Comparison of ENCODE assay signal across 17 cellular contexts in genomic region chr17:47906443-47906842, GRCh38. TPM values are rescaled to one million over a fixed set of nuclear protein-coding genes. Genes with fewer than 3 reads are reported as not detected.
DNase-seq lines count a peak whose midpoint lies in the region; ATAC-seq and TF ChIP-seq lines count a peak whose summit lies in the region.
"Had no signal": no experiment of that assay in that cellular context is flagged by ENCODE, and none has a peak within 500 bp of the region (broad histone marks: within the 10 kb centered on the region; RNA-seq: fewer than 3 reads in every experiment).

No MANE protein-coding gene starts in this region.

- POLR2A ChIA-PET in CD4-positive, alpha-beta memory T cell (lab: Charles Lee; ENCODE audit: partially characterized antibody) = no interaction called here

- ATAC-seq in lower lobe of right lung (peak in 1 of 2 donors; percentile 52), GM18858 (IDR thresholded peaks at IDR 0.05; ENCODE audit: unreplicated experiment) (no peak), GM18505 (IDR thresholded peaks at IDR 0.05; ENCODE audit: unreplicated experiment) (no peak)
- ATAC-seq: activated CD8-positive, alpha-beta T cell treated with anti-CD3 and anti-CD28 coated beads for 36 hours; T-cell had no signal

- intact Hi-C loops in CD4-positive, alpha-beta memory T cell (cut with micrococcal nuclease) = no loop called here
- intact Hi-C loops in lower lobe of right lung (cut with DNase I) = no loop called here

- no peak overlapping the region for H3K4me3 ChIP-seq in CD4-positive, alpha-beta memory T cell (ENCODE audit: low read length in 2 of 2)
- no peak overlapping the region for H3K4me3 ChIP-seq in lower lobe of right lung
- H3K4me3 ChIP-seq in stomach smooth muscle (ENCODE audit: low read length in 2 of 2) = peak overlapping the region in 1 of 2 donors; percentile 55
- H3K4me3 ChIP-seq: pancreas had no signal

- H3K27ac Mint-ChIP-seq in CD4-positive, alpha-beta memory T cell = peak overlapping the region in 6 of 7 donors; percentile 2 to 85 (median 27)
- H3K27ac Mint-ChIP-seq: activated CD8-positive, alpha-beta T cell treated with anti-CD3 and anti-CD28 coated beads for 36 hours had no signal

- H3K4me1 Mint-ChIP-seq in CD4-positive, alpha-beta memory T cell = peaks cover 37 to 47% (median 44%) of the 10 kb centered on the region in 4 donors

- no peak overlapping the region for H3K4me3 Mint-ChIP-seq in CD4-positive, alpha-beta memory T cell
- H3K4me3 Mint-ChIP-seq: activated CD8-positive, alpha-beta T cell treated with anti-CD3 and anti-CD28 coated beads for 36 hours; T-cell had no signal

- CTCF ChIA-PET in CD4-positive, alpha-beta memory T cell (lab: Charles Lee; ENCODE audit: partially characterized antibody) = no interaction called here

- H3K27me3 ChIP-seq in CD4-positive, alpha-beta memory T cell (ENCODE audit: insufficient read depth, low read length) = no peaks in the 10 kb centered on the region
- H3K27me3 ChIP-seq in lower lobe of right lung (ENCODE audit: low read depth) = no peaks in the 10 kb centered on the region
- no peaks in the 10 kb centered on the region for H3K27me3 ChIP-seq in stomach smooth muscle (ENCODE audit: control insufficient read depth in 1 of 2, insufficient read depth in 2 of 2, low read length in 2 of 2)
- H3K27me3 ChIP-seq: pancreas had no signal

- H3K27ac ChIP-seq in CD4-positive, alpha-beta memory T cell (ENCODE audit: low read depth, low read length) = no peak overlapping the region
- H3K27ac ChIP-seq in angular gyrus (ENCODE audit: low read depth, low read length) (peak overlapping the region; percentile 86), lower lobe of right lung (peak overlapping the region; percentile 76), stomach smooth muscle (ENCODE audit: low read length) (peak overlapping the region; percentile 90)
- H3K27ac ChIP-seq: WERI-Rb-1 had no signal

- H3K4me1 ChIP-seq in CD4-positive, alpha-beta memory T cell (ENCODE audit: insufficient read depth, low read length) = no peaks in the 10 kb centered on the region
- H3K4me1 ChIP-seq in lower lobe of right lung = peaks cover 36% of the 10 kb centered on the region
- peaks cover 48% of the 10 kb centered on the region for H3K4me1 ChIP-seq in stomach smooth muscle (ENCODE audit: control insufficient read depth, insufficient read depth, low read length)

- H3K9me3 Mint-ChIP-seq in CD4-positive, alpha-beta memory T cell = no peaks in the 10 kb centered on the region
- H3K9me3 Mint-ChIP-seq: activated CD8-positive, alpha-beta T cell treated with anti-CD3 and anti-CD28 coated beads for 36 hours; T-cell had no signal

- DNase-seq in CD4-positive, alpha-beta memory T cell = no peak
- DNase-seq in lower lobe of right lung = no peak
- no peak for DNase-seq in T-helper 1 cell
- no peak for DNase-seq in COR-L47 (lab: John Stamatoyannopoulos, UW)
- DNase-seq: activated CD8-positive, alpha-beta T cell treated with anti-CD3 and anti-CD28 coated beads for 36 hours; dermis blood vessel endothelial cell; GDM1; Kasumi-1; stimulated activated CD4-positive, alpha-beta T cell treated with anti-CD3 and anti-CD28 coated beads, Interleukin-12 subunit alpha, Interleukin-12 subunit beta, amount 100 ng/mL, for 4 hours; stimulated activated naive CD4-positive, alpha-beta T cell; T-cell; WERI-Rb-1 had no signal

- peaks cover 36 to 42% of the 10 kb centered on the region in 2 donors for H3K36me3 Mint-ChIP-seq in CD4-positive, alpha-beta memory T cell

- no peaks in the 10 kb centered on the region for H3K27me3 Mint-ChIP-seq in CD4-positive, alpha-beta memory T cell
- H3K27me3 Mint-ChIP-seq: activated CD8-positive, alpha-beta T cell treated with anti-CD3 and anti-CD28 coated beads for 36 hours; T-cell had no signal

- TF ChIP-seq CTCF in lower lobe of right lung (IDR thresholded peaks at IDR 0.05) = no peak

- TF ChIP-seq POLR2A in GM18505 (IDR thresholded peaks at IDR 0.05; ENCODE audit: borderline replicate concordance, extremely low read depth, insufficient read depth, insufficient read length) = no peak

- H3K36me3 ChIP-seq in CD4-positive, alpha-beta memory T cell (ENCODE audit: insufficient read depth, low read length) = peaks cover 5% of the 10 kb centered on the region
- H3K36me3 ChIP-seq in lower lobe of right lung (no peaks in the 10 kb centered on the region), stomach smooth muscle (ENCODE audit: control insufficient read depth in 2 of 2, insufficient read depth in 2 of 2, low read length in 2 of 2) (no peaks in the 10 kb centered on the region)
- H3K36me3 ChIP-seq: pancreas had no signal

- H3K9ac ChIP-seq in stomach smooth muscle (ENCODE audit: low read length in 2 of 2) = peak overlapping the region in 1 of 2 donors; percentile 21

- no peaks in the 10 kb centered on the region for H3K9me3 ChIP-seq in CD4-positive, alpha-beta memory T cell (ENCODE audit: control insufficient read depth in 1 of 2, low read length in 2 of 2)
- no peaks in the 10 kb centered on the region for H3K9me3 ChIP-seq in lower lobe of right lung
- no peaks in the 10 kb centered on the region for H3K9me3 ChIP-seq in stomach smooth muscle (ENCODE audit: control insufficient read depth in 2 of 2, low read length in 2 of 2)
- H3K9me3 ChIP-seq: pancreas had no signal

RNA-seq across cellular contexts. Expression of gene SP2, which starts 10.4 kb away (rescaled TPM):
- total RNA-seq in CD4-positive, alpha-beta memory T cell = 10 to 100 TPM; 39.6 to 39.9 TPM
- 10 to 100 TPM in 1 of 2 donors, 1 to 10 TPM in 1; 3.0 to 17.1 TPM for polyA plus RNA-seq in CD4-positive, alpha-beta memory T cell
- 19.4 TPM for total RNA-seq in lower lobe of right lung

RNA-seq across cellular contexts. Expression of gene PNPO, which starts 34.9 kb away (rescaled TPM):
- 10 to 100 TPM; 12.1 TPM for total RNA-seq in CD4-positive, alpha-beta memory T cell
- 10 to 100 TPM; 19.9 to 23.4 TPM for polyA plus RNA-seq in CD4-positive, alpha-beta memory T cell
- 29.2 TPM for total RNA-seq in lower lobe of right lung

RNA-seq across cellular contexts. Expression of gene PRR15L, which starts 51.2 kb away (rescaled TPM):
- not detected for total RNA-seq in CD4-positive, alpha-beta memory T cell
- under 1 TPM in 1 of 2 donors, not detected in 1; 0.11 TPM for polyA plus RNA-seq in CD4-positive, alpha-beta memory T cell
- 48.1 TPM for total RNA-seq in lower lobe of right lung
- total RNA-seq: activated CD8-positive, alpha-beta T cell treated with anti-CD3 and anti-CD28 coated beads for 36 hours; dermis blood vessel endothelial cell had no signal

RNA-seq across cellular contexts. Expression of gene SP6, which starts 55.5 kb away (rescaled TPM):
- total RNA-seq in CD4-positive, alpha-beta memory T cell = not detected
- polyA plus RNA-seq in CD4-positive, alpha-beta memory T cell = not detected
- total RNA-seq in lower lobe of right lung = 4.7 TPM

Comparison
In these comparisons a context has a peak if more than half of its experiments do, and no peak if none do; other contexts are left out.
1. RNA of gene PRR15L, which starts 51.2 kb away (total RNA-seq): 48.1 TPM in lower lobe of right lung (single experiment); not detected in CD4-positive, alpha-beta memory T cell; every median in the first group is over 10 times any median in the second.